In the genomic region with DNA sequence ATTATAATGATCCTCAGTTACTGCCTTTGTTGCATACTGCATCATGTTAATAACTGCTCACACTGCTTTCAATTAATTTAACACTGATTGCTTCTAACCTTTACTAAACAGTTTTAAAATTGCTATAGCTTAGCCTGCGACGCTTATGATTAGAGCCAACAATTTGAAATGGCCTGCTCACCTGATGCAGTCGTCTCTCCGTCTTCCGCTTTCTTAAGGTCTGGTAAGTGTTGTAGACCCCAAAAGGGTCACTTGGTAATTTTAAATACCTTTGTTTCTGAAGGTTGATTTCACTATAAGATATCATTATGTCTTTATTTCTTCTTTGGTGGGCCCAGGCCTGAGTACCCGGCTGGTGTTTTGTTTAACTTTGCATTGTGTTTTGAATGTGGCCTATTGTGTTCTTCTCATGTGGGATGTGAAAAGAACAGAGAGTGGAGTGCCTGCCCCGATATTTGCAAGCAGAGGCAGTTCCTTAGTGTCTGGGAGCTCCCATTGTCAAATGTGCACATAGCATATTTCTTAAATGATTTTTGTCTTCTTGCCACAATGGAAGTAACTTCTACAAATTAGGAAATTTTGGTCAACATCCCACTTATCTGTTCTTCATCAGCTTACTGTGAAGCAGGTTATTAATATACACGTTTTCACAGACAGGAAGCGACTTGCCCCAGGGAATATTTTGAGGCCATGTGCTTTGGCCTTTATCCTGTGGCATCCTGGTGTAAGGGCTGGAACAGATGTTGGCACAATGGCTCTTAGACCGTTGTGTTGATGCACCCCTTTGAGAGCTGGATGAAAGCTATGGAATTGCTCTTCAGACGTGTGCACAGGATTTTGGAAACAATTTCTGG, we compare ENCODE assay signal across 1 cellular context.
TF ChIP-seq lines count a peak whose summit lies in the region.

No MANE protein-coding gene starts in this region.

TF ChIP-seq in HepG2, 621 proteins besides CTCF, POLR2A, EP300 and RAD21:
- TF ChIP-seq MIXL1 (CRISPR knock-in tag; IDR thresholded peaks at IDR 0.05), result no peak
